ENCODE assay signal across 8 cellular contexts in the genomic region with DNA sequence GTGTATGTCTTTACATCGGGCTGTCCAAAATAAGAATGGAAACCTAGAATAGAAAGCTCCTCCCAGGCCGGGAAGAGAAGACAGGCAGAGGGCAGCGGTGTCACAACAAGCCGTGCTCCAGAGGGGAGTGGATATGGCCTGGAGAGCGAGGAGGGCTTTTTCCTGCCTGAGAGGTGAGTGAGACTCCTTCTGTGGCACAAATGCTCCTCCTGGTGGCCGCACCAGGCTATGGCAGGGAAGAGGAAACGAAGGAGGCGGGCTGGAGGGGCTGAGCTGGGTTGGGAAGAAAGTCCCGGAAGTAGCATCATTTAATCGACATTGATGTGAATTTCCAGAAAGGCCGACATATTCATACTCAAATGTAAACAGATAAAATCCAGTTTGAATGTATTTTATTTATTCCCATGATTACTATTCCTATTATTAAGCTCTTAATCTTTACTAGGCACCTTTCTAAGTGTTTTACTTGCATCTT. TPM values are rescaled to one million over a fixed set of nuclear protein-coding genes. Genes with fewer than 3 reads are reported as not detected.
A peak's percentile ranks its signal among the peaks of the same experiment; 100 is the strongest.
DNase-seq lines count a peak whose midpoint lies in the region; ATAC-seq and TF ChIP-seq lines count a peak whose summit lies in the region.

No MANE protein-coding gene starts in this region.

- peaks cover 61% of the 10 kb centered on the region for H3K27me3 Mint-ChIP-seq in activated CD4-positive, alpha-beta T cell treated with anti-CD3 and anti-CD28 coated beads, Interleukin-2, amount 10 ng/mL, durations not matched to agents 7 days and 5 days

- H3K4me1 Mint-ChIP-seq in activated CD4-positive, alpha-beta T cell treated with anti-CD3 and anti-CD28 coated beads, Interleukin-2, amount 10 ng/mL, durations not matched to agents 7 days and 5 days = peaks cover 8% of the 10 kb centered on the region

- H3K36me3 ChIP-seq in colonic mucosa (no peaks in the 10 kb centered on the region), right lobe of liver (no peaks in the 10 kb centered on the region)

- no peak overlapping the region for H3K27ac Mint-ChIP-seq in activated CD4-positive, alpha-beta T cell treated with anti-CD3 and anti-CD28 coated beads, Interleukin-2, amount 10 ng/mL, durations not matched to agents 7 days and 5 days

- peak; percentile 92 for TF ChIP-seq CTCF in colonic mucosa (IDR thresholded peaks at IDR 0.05)
- peak; percentile 91 to 97 (median 96) for TF ChIP-seq CTCF in right lobe of liver (IDR thresholded peaks at IDR 0.05)

- H3K36me3 Mint-ChIP-seq in activated CD4-positive, alpha-beta T cell treated with anti-CD3 and anti-CD28 coated beads, Interleukin-2, amount 10 ng/mL, durations not matched to agents 7 days and 5 days (ENCODE audit: low read depth) = no peaks in the 10 kb centered on the region

- DNase-seq in C1 segment of cervical spinal cord (lab: John Stamatoyannopoulos, UW) (peak in 13 of 14 donors; percentile 28 to 82 (median 64)), NCI-H526 treated with DMSO at 0.1 percent for 48 hours (lab: John Stamatoyannopoulos, UW) (peak; percentile 95), colonic mucosa (peak; percentile 85), right lobe of liver (peak; percentile 79 to 82 (median 81)), OCI-M2 (lab: John Stamatoyannopoulos, UW; ENCODE audit: unreplicated experiment) (no peak)
- peak; percentile 79 for DNase-seq in activated CD4-positive, alpha-beta T cell treated with anti-CD3 and anti-CD28 coated beads, Interleukin-2, amount 10 ng/mL, durations not matched to agents 7 days and 5 days
- DNase-seq in stimulated activated CD4-positive, alpha-beta T cell treated with anti-CD3 and anti-CD28 coated beads, TNF-alpha, amount 100 ng/mL, for 4 hours (ENCODE audit: low read depth in 3 of 3) = peak; percentile 63 to 66 (median 64)

- under 1% methylated on average over 11 of the region's 11 CpGs for WGBS in right lobe of liver (ENCODE audit: insufficient coverage, low coverage, low lambda C conversion rate, missing lambda C conversion rate)

- no peaks in the 10 kb centered on the region for H3K9me3 Mint-ChIP-seq in activated CD4-positive, alpha-beta T cell treated with anti-CD3 and anti-CD28 coated beads, Interleukin-2, amount 10 ng/mL, durations not matched to agents 7 days and 5 days

- H3K27me3 ChIP-seq in colonic mucosa (peaks cover 24% of the 10 kb centered on the region), right lobe of liver (peaks cover 0 to 19% of the 10 kb centered on the region in 2 donors)

- no peak for TF ChIP-seq POLR2A in right lobe of liver (IDR thresholded peaks at IDR 0.05)

- CTCF ChIA-PET in activated CD4-positive, alpha-beta T cell treated with anti-CD3 and anti-CD28 coated beads, Interleukin-2, amount 10 ng/mL, durations not matched to agents 7 days and 5 days (lab: Charles Lee) = interaction anchor here (0.6 to 3.0 kb wide), 36 partner anchors 9 to 349 kb away, joined by 3 to 85 read pairs (median 4); a partner anchor contains a TSS

- ATAC-seq in HG03175 (IDR thresholded peaks at IDR 0.05; ENCODE audit: unreplicated experiment) (peak; percentile 47), right lobe of liver (peak; percentile 98 to 99 (median 98))

- H3K4me1 ChIP-seq in colonic mucosa (no peaks in the 10 kb centered on the region), right lobe of liver (peaks cover 0 to 1% (median 0%) of the 10 kb centered on the region in 4 donors)

- no peaks in the 10 kb centered on the region for H3K9me3 ChIP-seq in colonic mucosa
- H3K9me3 ChIP-seq in right lobe of liver = no peaks in the 10 kb centered on the region

- POLR2A ChIA-PET in activated CD4-positive, alpha-beta T cell treated with anti-CD3 and anti-CD28 coated beads, Interleukin-2, amount 10 ng/mL, durations not matched to agents 7 days and 5 days (lab: Charles Lee) = no interaction called here

- intact Hi-C loops in colonic mucosa (cut with DNase I) = loop anchor here (2.0 kb wide), 1 partner anchor 61 kb away; no protein-coding TSS in a partner anchor
- intact Hi-C loops in right lobe of liver (cut with DNase I) = loop anchor here in 1 of 2 donors (5.0 kb wide), 1 partner anchor 59 kb away; no protein-coding TSS in a partner anchor

- no peak overlapping the region for H3K4me3 ChIP-seq in colonic mucosa
- H3K4me3 ChIP-seq in right lobe of liver = no peak overlapping the region

- no peak overlapping the region for H3K9ac ChIP-seq in colonic mucosa (ENCODE audit: low read depth in 2 of 2, low read length in 2 of 2)

- H3K27ac ChIP-seq in colonic mucosa = no peak overlapping the region
- H3K27ac ChIP-seq in right lobe of liver = no peak overlapping the region

- no peak overlapping the region for H3K4me3 Mint-ChIP-seq in activated CD4-positive, alpha-beta T cell treated with anti-CD3 and anti-CD28 coated beads, Interleukin-2, amount 10 ng/mL, durations not matched to agents 7 days and 5 days

RNA-seq across cellular contexts. Expression of a gene that starts 54.7 kb away (rescaled TPM):
- 10 to 100 TPM; 34.0 to 39.4 TPM for total RNA-seq in activated CD4-positive, alpha-beta T cell treated with anti-CD3 and anti-CD28 coated beads, Interleukin-2, amount 10 ng/mL, durations not matched to agents 7 days and 5 days
- total RNA-seq in colonic mucosa (10 to 100 TPM; 32.3 to 49.9 TPM), right lobe of liver (10 to 100 TPM; 13.3 to 17.1 (median 15.0) TPM)
